2 cellular contexts compared by ENCODE assay signal in genomic region chr11:66547662-66548009, GRCh38.
A peak's percentile ranks its signal among the peaks of the same experiment; 100 is the strongest.
TF ChIP-seq lines count a peak whose summit lies in the region.

No MANE protein-coding gene starts in this region.

TF ChIP-seq in HepG2, 621 proteins besides CTCF, POLR2A, EP300 and RAD21 (continues in another document):
- no peak for TF ChIP-seq ZSCAN30 (CRISPR knock-in tag; IDR thresholded peaks at IDR 0.05)
- TF ChIP-seq, protein P1, sequence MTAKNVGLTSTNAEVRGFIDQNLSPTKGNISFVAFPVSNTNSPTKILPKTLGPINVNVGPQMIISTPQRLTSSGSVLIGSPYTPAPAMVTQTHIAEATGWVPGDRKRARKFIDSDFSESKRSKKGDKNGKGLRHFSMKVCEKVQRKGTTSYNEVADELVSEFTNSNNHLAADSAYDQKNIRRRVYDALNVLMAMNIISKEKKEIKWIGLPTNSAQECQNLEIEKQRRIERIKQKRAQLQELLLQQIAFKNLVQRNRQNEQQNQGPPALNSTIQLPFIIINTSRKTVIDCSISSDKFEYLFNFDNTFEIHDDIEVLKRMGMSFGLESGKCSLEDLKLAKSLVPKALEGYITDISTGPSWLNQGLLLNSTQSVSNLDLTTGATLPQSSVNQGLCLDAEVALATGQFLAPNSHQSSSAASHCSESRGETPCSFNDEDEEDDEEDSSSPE (CRISPR knock-in tag; IDR thresholded peaks at IDR 0.05), result no peak
- peak; percentile 15; the same call in 1 of the 2 replicates for TF ChIP-seq PATZ1 (CRISPR knock-in tag; IDR thresholded peaks at IDR 0.05)
- TF ChIP-seq ZFP36L2 (CRISPR knock-in tag; IDR thresholded peaks at IDR 0.05), result no peak
- TF ChIP-seq MAFF (IDR thresholded peaks at IDR 0.05; ENCODE audit: low read depth, low read length), result peak; percentile 35; the same call in 1 of the 2 replicates
- TF ChIP-seq, protein P2, sequence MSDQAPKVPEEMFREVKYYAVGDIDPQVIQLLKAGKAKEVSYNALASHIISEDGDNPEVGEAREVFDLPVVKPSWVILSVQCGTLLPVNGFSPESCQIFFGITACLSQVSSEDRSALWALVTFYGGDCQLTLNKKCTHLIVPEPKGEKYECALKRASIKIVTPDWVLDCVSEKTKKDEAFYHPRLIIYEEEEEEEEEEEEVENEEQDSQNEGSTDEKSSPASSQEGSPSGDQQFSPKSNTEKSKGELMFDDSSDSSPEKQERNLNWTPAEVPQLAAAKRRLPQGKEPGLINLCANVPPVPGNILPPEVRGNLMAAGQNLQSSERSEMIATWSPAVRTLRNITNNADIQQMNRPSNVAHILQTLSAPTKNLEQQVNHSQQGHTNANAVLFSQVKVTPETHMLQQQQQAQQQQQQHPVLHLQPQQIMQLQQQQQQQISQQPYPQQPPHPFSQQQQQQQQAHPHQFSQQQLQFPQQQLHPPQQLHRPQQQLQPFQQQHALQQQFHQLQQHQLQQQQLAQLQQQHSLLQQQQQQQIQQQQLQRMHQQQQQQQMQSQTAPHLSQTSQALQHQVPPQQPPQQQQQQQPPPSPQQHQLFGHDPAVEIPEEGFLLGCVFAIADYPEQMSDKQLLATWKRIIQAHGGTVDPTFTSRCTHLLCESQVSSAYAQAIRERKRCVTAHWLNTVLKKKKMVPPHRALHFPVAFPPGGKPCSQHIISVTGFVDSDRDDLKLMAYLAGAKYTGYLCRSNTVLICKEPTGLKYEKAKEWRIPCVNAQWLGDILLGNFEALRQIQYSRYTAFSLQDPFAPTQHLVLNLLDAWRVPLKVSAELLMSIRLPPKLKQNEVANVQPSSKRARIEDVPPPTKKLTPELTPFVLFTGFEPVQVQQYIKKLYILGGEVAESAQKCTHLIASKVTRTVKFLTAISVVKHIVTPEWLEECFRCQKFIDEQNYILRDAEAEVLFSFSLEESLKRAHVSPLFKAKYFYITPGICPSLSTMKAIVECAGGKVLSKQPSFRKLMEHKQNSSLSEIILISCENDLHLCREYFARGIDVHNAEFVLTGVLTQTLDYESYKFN (CRISPR knock-in tag; conservative IDR thresholded peaks at IDR 0.05), result 0 out of 2 replicates have a peak, but pooled peaks have one; percentile 24
- no peak for TF ChIP-seq ZNF552 (CRISPR knock-in tag; IDR thresholded peaks at IDR 0.05; ENCODE audit: borderline replicate concordance)
- peak; percentile 43 to 49 for TF ChIP-seq MAFK (conservative IDR thresholded peaks at IDR 0.05 in 1 of 2, IDR thresholded peaks at IDR 0.05 in 1 of 2; ENCODE audit: low read length in 2 of 2)
- no peak for TF ChIP-seq ZBTB39 (CRISPR knock-in tag; IDR thresholded peaks at IDR 0.05)
- 0 out of 2 replicates have a peak, but pooled peaks have one; percentile 24 for TF ChIP-seq NR2F6 (IDR thresholded peaks at IDR 0.05)
- 0 out of 2 replicates have a peak, but pooled peaks have one; percentile 23 for TF ChIP-seq NR2F6 (CRISPR knock-in tag; IDR thresholded peaks at IDR 0.05)
- TF ChIP-seq HNRNPL (IDR thresholded peaks at IDR 0.05; ENCODE audit: low read depth, low read length), result peak; percentile 52; the same call in 1 of the 2 replicates
- 0 out of 2 replicates have a peak, but pooled peaks have one; percentile 26 for TF ChIP-seq IKZF5 (CRISPR knock-in tag; IDR thresholded peaks at IDR 0.05)
- TF ChIP-seq SIX4 (CRISPR knock-in tag; IDR thresholded peaks at IDR 0.05), result peak; percentile 87; the same call in 1 of the 2 replicates
- no peak for TF ChIP-seq CENPX (CRISPR knock-in tag; IDR thresholded peaks at IDR 0.05)

TF ChIP-seq in SK-N-SH treated with all-trans-retinoic acid at 6 μM for 48 hours, 23 proteins besides CTCF, POLR2A, EP300 and RAD21:
- TF ChIP-seq ZNF70 (CRISPR knock-in tag; IDR thresholded peaks at IDR 0.05), result no peak
- TF ChIP-seq TCF4 (CRISPR knock-in tag; IDR thresholded peaks at IDR 0.05; ENCODE audit: borderline replicate concordance), result no peak
- TF ChIP-seq TOX (CRISPR knock-in tag; IDR thresholded peaks at IDR 0.05; ENCODE audit: borderline replicate concordance), result no peak
- no peak for TF ChIP-seq ISL1 (CRISPR knock-in tag; IDR thresholded peaks at IDR 0.05)
- no peak for TF ChIP-seq BACH2 (CRISPR knock-in tag; IDR thresholded peaks at IDR 0.05; ENCODE audit: borderline replicate concordance)
- no peak for TF ChIP-seq ARNTL (CRISPR knock-in tag; IDR thresholded peaks at IDR 0.05; ENCODE audit: borderline replicate concordance, low read depth)
- TF ChIP-seq ZFP3 (CRISPR knock-in tag; IDR thresholded peaks at IDR 0.05), result no peak
- TF ChIP-seq ZNF8 (CRISPR knock-in tag; IDR thresholded peaks at IDR 0.05), result no peak
- no peak for TF ChIP-seq OSR1 (CRISPR knock-in tag; IDR thresholded peaks at IDR 0.05)
- TF ChIP-seq ZFP30 (CRISPR knock-in tag; IDR thresholded peaks at IDR 0.05), result no peak
- TF ChIP-seq, protein P3, sequence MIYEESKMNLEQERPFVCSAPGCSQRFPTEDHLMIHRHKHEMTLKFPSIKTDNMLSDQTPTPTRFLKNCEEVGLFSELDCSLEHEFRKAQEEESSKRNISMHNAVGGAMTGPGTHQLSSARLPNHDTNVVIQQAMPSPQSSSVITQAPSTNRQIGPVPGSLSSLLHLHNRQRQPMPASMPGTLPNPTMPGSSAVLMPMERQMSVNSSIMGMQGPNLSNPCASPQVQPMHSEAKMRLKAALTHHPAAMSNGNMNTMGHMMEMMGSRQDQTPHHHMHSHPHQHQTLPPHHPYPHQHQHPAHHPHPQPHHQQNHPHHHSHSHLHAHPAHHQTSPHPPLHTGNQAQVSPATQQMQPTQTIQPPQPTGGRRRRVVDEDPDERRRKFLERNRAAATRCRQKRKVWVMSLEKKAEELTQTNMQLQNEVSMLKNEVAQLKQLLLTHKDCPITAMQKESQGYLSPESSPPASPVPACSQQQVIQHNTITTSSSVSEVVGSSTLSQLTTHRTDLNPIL (CRISPR knock-in tag; IDR thresholded peaks at IDR 0.05; ENCODE audit: low read depth), result no peak
- no peak for TF ChIP-seq ZNF565 (CRISPR knock-in tag; conservative IDR thresholded peaks at IDR 0.05; ENCODE audit: low read depth)
- TF ChIP-seq CSDC2 (CRISPR knock-in tag; IDR thresholded peaks at IDR 0.05), result no peak
- no peak for TF ChIP-seq SNAI2 (CRISPR knock-in tag; IDR thresholded peaks at IDR 0.05)
- TF ChIP-seq, protein P4, sequence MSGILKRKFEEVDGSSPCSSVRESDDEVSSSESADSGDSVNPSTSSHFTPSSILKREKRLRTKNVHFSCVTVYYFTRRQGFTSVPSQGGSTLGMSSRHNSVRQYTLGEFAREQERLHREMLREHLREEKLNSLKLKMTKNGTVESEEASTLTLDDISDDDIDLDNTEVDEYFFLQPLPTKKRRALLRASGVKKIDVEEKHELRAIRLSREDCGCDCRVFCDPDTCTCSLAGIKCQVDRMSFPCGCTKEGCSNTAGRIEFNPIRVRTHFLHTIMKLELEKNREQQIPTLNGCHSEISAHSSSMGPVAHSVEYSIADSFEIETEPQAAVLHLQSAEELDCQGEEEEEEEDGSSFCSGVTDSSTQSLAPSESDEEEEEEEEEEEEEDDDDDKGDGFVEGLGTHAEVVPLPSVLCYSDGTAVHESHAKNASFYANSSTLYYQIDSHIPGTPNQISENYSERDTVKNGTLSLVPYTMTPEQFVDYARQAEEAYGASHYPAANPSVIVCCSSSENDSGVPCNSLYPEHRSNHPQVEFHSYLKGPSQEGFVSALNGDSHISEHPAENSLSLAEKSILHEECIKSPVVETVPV (CRISPR knock-in tag; IDR thresholded peaks at IDR 0.05), result no peak
- TF ChIP-seq GLIS3 (CRISPR knock-in tag; IDR thresholded peaks at IDR 0.05), result no peak
- TF ChIP-seq PPARA (CRISPR knock-in tag; IDR thresholded peaks at IDR 0.05; ENCODE audit: borderline replicate concordance), result no peak
- no peak for TF ChIP-seq ZC3H10 (CRISPR knock-in tag; IDR thresholded peaks at IDR 0.05)
- TF ChIP-seq, protein P5, sequence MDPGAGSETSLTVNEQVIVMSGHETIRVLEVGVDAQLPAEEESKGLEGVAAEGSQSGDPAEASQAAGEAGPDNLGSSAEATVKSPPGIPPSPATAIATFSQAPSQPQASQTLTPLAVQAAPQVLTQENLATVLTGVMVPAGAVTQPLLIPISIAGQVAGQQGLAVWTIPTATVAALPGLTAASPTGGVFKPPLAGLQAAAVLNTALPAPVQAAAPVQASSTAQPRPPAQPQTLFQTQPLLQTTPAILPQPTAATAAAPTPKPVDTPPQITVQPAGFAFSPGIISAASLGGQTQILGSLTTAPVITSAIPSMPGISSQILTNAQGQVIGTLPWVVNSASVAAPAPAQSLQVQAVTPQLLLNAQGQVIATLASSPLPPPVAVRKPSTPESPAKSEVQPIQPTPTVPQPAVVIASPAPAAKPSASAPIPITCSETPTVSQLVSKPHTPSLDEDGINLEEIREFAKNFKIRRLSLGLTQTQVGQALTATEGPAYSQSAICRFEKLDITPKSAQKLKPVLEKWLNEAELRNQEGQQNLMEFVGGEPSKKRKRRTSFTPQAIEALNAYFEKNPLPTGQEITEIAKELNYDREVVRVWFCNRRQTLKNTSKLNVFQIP (CRISPR knock-in tag; IDR thresholded peaks at IDR 0.05; ENCODE audit: borderline replicate concordance, low read depth), result no peak
- no peak for TF ChIP-seq PATZ1 (CRISPR knock-in tag; IDR thresholded peaks at IDR 0.05; ENCODE audit: borderline replicate concordance)
TF ChIP-seq in SK-N-SH treated with all-trans-retinoic acid at 6 μM for 48 hours: peak in this region for 0.
